ENCODE assay signal across 1 cellular context in genomic region chr19:55232284-55232597, GRCh38.
TF ChIP-seq lines count a peak whose summit lies in the region.

No MANE protein-coding gene starts in this region.

TF ChIP-seq in IMR-90, 13 proteins besides CTCF, POLR2A, EP300 and RAD21:
- TF ChIP-seq MAZ (IDR thresholded peaks at IDR 0.05; ENCODE audit: borderline replicate concordance, low read depth, low read length), result no peak
- TF ChIP-seq FOS (IDR thresholded peaks at IDR 0.05; ENCODE audit: low read depth, low read length), result no peak
- no peak for TF ChIP-seq RCOR1 (IDR thresholded peaks at IDR 0.05; ENCODE audit: insufficient replicate concordance, low read length)
- no peak for TF ChIP-seq MXI1 (IDR thresholded peaks at IDR 0.05; ENCODE audit: borderline replicate concordance, low read depth, low read length)
- no peak for TF ChIP-seq CEBPB (IDR thresholded peaks at IDR 0.05; ENCODE audit: low read depth, low read length)
- no peak for TF ChIP-seq MAFK (IDR thresholded peaks at IDR 0.05; ENCODE audit: low read depth, low read length)
